In the genomic region with DNA sequence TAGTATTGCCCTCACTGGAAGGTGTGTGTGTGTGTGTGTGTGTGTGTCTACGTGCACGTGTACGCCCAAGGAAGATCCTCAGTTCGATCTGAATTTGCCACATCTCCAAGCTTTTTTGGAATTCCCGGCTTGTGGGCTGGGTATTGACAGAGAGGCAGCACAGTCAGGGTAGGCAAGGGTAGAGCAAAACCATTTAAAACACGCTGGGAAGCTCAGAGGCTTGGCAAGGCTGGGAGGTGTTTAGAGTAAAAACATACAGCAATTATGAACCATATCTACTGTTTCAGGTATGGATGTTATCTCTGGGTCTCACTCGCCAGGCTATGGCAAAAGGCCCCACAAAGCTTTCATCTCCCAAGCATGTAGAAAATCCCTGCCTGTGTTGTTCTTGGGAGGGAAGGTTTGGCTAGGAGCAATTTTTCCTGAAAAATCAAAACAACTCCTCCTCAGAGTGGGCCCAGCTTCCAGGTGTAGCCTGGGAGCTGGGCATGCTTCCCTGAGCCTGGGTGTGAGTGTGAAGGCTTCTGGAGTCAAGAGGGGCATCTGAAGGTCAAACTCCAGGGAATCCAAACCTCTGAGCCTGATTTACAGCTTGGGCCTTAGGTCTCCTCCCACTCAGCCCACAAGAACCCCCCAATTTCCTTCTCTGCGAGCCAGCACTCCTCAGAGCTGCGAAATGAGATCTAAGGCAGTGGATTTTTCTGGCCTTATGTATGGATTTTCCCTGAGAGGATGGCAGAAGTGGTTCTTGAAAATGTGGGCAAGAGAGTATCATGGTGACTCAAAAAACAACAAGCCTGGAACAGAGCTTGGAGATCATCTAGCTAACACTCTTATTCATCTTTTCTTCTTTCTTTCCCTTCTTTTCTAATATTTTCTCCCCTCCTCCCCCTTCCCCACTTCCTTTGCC, we compare ENCODE assay signal across 19 cellular contexts.
"Had no signal": no experiment of that assay in that cellular context is flagged by ENCODE, and none has a peak within 500 bp of the region (broad histone marks: within the 10 kb centered on the region; RNA-seq: fewer than 3 reads in every experiment).

No MANE protein-coding gene starts in this region.

- ATAC-seq: activated CD4-positive, alpha-beta T cell treated with anti-CD3 and anti-CD28 coated beads for 36 hours; body of pancreas; gastrocnemius medialis; heart left ventricle; left lung; T-helper 17 cell had no signal

- H3K9me3 ChIP-seq: body of pancreas, gastrocnemius medialis, heart left ventricle, left lung, neutrophil, right atrium auricular region, stomach, testis, vagina had no signal

- H3K27ac ChIP-seq: body of pancreas, gastrocnemius medialis, heart left ventricle, left lung, neutrophil, right atrium auricular region, stomach, testis, vagina had no signal

- H3K27ac Mint-ChIP-seq: activated CD4-positive, alpha-beta memory T cell treated with anti-CD3 and anti-CD28 coated beads for 36 hours; activated CD4-positive, alpha-beta T cell treated with anti-CD3 and anti-CD28 coated beads for 36 hours; activated naive CD4-positive, alpha-beta T cell treated with anti-CD3 and anti-CD28 coated beads, Interleukin-2, amount 10 ng/mL, durations not matched to agents 7 days and 5 days; activated T-cell treated with anti-CD3 and anti-CD28 coated beads, Interleukin-2, amount 50 U/mL, for 24 hours; T-helper 17 cell had no signal

- H3K36me3 Mint-ChIP-seq: activated CD4-positive, alpha-beta memory T cell treated with anti-CD3 and anti-CD28 coated beads for 36 hours; activated naive CD4-positive, alpha-beta T cell treated with anti-CD3 and anti-CD28 coated beads, Interleukin-2, amount 10 ng/mL, durations not matched to agents 7 days and 5 days; naive B cell had no signal

- DNase-seq: activated CD4-positive, alpha-beta memory T cell treated with anti-CD3 and anti-CD28 coated beads for 36 hours; activated CD4-positive, alpha-beta T cell treated with anti-CD3 and anti-CD28 coated beads for 36 hours; activated naive CD4-positive, alpha-beta T cell treated with anti-CD3 and anti-CD28 coated beads, Interleukin-2, amount 10 ng/mL, durations not matched to agents 7 days and 5 days; activated T-cell treated with anti-CD3 and anti-CD28 coated beads, Interleukin-2, amount 50 U/mL, for 24 hours; body of pancreas; effector memory CD4-positive, alpha-beta T cell; gastrocnemius medialis; heart left ventricle; left lung; mammary epithelial cell; naive B cell; stomach; T-helper 17 cell; testis had no signal

- H3K36me3 ChIP-seq: gastrocnemius medialis, heart left ventricle, left lung, neutrophil, right atrium auricular region, stomach, vagina had no signal

- H3K27me3 ChIP-seq: body of pancreas, gastrocnemius medialis, heart left ventricle, left lung, neutrophil, right atrium auricular region, stomach, testis, vagina had no signal

- H3K4me1 Mint-ChIP-seq: activated naive CD4-positive, alpha-beta T cell treated with anti-CD3 and anti-CD28 coated beads, Interleukin-2, amount 10 ng/mL, durations not matched to agents 7 days and 5 days; central memory CD8-positive, alpha-beta T cell; naive B cell had no signal

- H3K9me3 Mint-ChIP-seq: activated CD4-positive, alpha-beta memory T cell treated with anti-CD3 and anti-CD28 coated beads for 36 hours; activated naive CD4-positive, alpha-beta T cell treated with anti-CD3 and anti-CD28 coated beads, Interleukin-2, amount 10 ng/mL, durations not matched to agents 7 days and 5 days; activated T-cell treated with anti-CD3 and anti-CD28 coated beads, Interleukin-2, amount 50 U/mL, for 24 hours; central memory CD8-positive, alpha-beta T cell; dendritic cell treated with granulocyte-macrophage colony-stimulating factor and Interleukin-4, amounts not matched to agents 40 ng/mL and 50 ng/mL, for 4 days had no signal

- H3K4me3 Mint-ChIP-seq: activated CD4-positive, alpha-beta memory T cell treated with anti-CD3 and anti-CD28 coated beads for 36 hours; activated CD4-positive, alpha-beta T cell treated with anti-CD3 and anti-CD28 coated beads for 36 hours; activated naive CD4-positive, alpha-beta T cell treated with anti-CD3 and anti-CD28 coated beads, Interleukin-2, amount 10 ng/mL, durations not matched to agents 7 days and 5 days; activated T-cell treated with anti-CD3 and anti-CD28 coated beads, Interleukin-2, amount 50 U/mL, for 24 hours; central memory CD8-positive, alpha-beta T cell; dendritic cell treated with granulocyte-macrophage colony-stimulating factor and Interleukin-4, amounts not matched to agents 40 ng/mL and 50 ng/mL, for 4 days; naive B cell; T-helper 17 cell had no signal

- H3K4me1 ChIP-seq: body of pancreas, right atrium auricular region, stomach, testis, vagina had no signal

- H3K27me3 Mint-ChIP-seq: activated CD4-positive, alpha-beta memory T cell treated with anti-CD3 and anti-CD28 coated beads for 36 hours; activated CD4-positive, alpha-beta T cell treated with anti-CD3 and anti-CD28 coated beads for 36 hours; activated T-cell treated with anti-CD3 and anti-CD28 coated beads, Interleukin-2, amount 50 U/mL, for 24 hours; central memory CD8-positive, alpha-beta T cell; dendritic cell treated with granulocyte-macrophage colony-stimulating factor and Interleukin-4, amounts not matched to agents 40 ng/mL and 50 ng/mL, for 4 days; T-helper 17 cell had no signal

- H3K4me3 ChIP-seq: body of pancreas, gastrocnemius medialis, heart left ventricle, left lung, right atrium auricular region, stomach, testis, vagina had no signal
